43 cellular contexts compared by ENCODE assay signal in genomic region chr16:22164482-22164881, GRCh38. TPM values are rescaled to one million over a fixed set of nuclear protein-coding genes. Genes with fewer than 3 reads are reported as not detected.
"Had no signal": no experiment of that assay in that cellular context is flagged by ENCODE, and none has a peak within 500 bp of the region (broad histone marks: within the 10 kb centered on the region; RNA-seq: fewer than 3 reads in every experiment).

No MANE protein-coding gene starts in this region.

- H3K27me3 ChIP-seq: ascending aorta, body of pancreas had no signal

- H3K4me3 ChIP-seq: adrenal gland, ascending aorta, body of pancreas, breast epithelium, cardiac muscle cell had no signal

- H3K9me3 Mint-ChIP-seq: activated naive CD4-positive, alpha-beta T cell treated with anti-CD3 and anti-CD28 coated beads for 36 hours; activated naive CD4-positive, alpha-beta T cell treated with anti-CD3 and anti-CD28 coated beads, Interleukin-2, amount 50 U/mL, for 24 hours; activated naive CD8-positive, alpha-beta T cell treated with anti-CD3 and anti-CD28 coated beads for 36 hours; activated T-cell treated with anti-CD3 and anti-CD28 coated beads, Interleukin-2, amount 50 U/mL, for 24 hours; activated T-cell treated with anti-CD3 and anti-CD28 coated beads, Interleukin-2, amount 50 U/mL, for 4 hours; activated T-helper 1 cell treated with anti-CD3 and anti-CD28 coated beads, Interleukin-12 subunit alpha, Interleukin-12 subunit beta, Interleukin-2, Interleukin-4 antibody, amounts not matched to agents 30 ng/mL and 10 ng/mL and 1 ng/mL, durations not matched to agents 14 hours and 24 hours and 36 hours; activated T-helper 17 cell treated with anti-CD3 and anti-CD28 coated beads, Interleukin-2, amount 50 U/mL, for 72 hours; activated T-helper 2 cell treated with anti-CD3 and anti-CD28 coated beads, Interferon-gamma antibody, Interleukin-2, Interleukin-4, amounts not matched to agents 10 μg/mL and 5 μg/mL and 100 μg/mL, durations not matched to agents 14 hours and 24 hours and 36 hours; central memory CD8-positive, alpha-beta T cell had no signal

- ATAC-seq: activated naive CD4-positive, alpha-beta T cell treated with anti-CD3 and anti-CD28 coated beads, Interleukin-2, amount 50 U/mL, for 72 hours; activated naive CD8-positive, alpha-beta T cell treated with anti-CD3 and anti-CD28 coated beads, Interleukin-2, amount 50 U/mL, for 24 hours; activated T-cell treated with anti-CD3 and anti-CD28 coated beads, Interleukin-2, amount 50 U/mL, for 4 hours; activated T-cell treated with anti-CD3 and anti-CD28 coated beads, Interleukin-2, amount 50 U/mL, for 72 hours; activated T-helper 17 cell treated with anti-CD3 and anti-CD28 coated beads, Interleukin-2, amount 50 U/mL, for 72 hours; body of pancreas had no signal

- H3K4me1 Mint-ChIP-seq: activated naive CD8-positive, alpha-beta T cell treated with anti-CD3 and anti-CD28 coated beads, Interleukin-2, amount 10 ng/mL, durations not matched to agents 7 days and 5 days; activated T-helper 17 cell treated with anti-CD3 and anti-CD28 coated beads, Interleukin-2, amount 50 U/mL, for 72 hours; brain; central memory CD8-positive, alpha-beta T cell had no signal

- H3K4me3 Mint-ChIP-seq: activated naive CD4-positive, alpha-beta T cell treated with anti-CD3 and anti-CD28 coated beads for 36 hours; activated naive CD4-positive, alpha-beta T cell treated with anti-CD3 and anti-CD28 coated beads, Interleukin-2, amount 10 ng/mL, durations not matched to agents 7 days and 5 days; activated naive CD4-positive, alpha-beta T cell treated with anti-CD3 and anti-CD28 coated beads, Interleukin-2, amount 50 U/mL, for 24 hours; activated naive CD8-positive, alpha-beta T cell; activated naive CD8-positive, alpha-beta T cell treated with anti-CD3 and anti-CD28 coated beads for 36 hours; activated naive CD8-positive, alpha-beta T cell treated with anti-CD3 and anti-CD28 coated beads, Interleukin-2, amount 10 ng/mL, durations not matched to agents 7 days and 5 days; activated naive CD8-positive, alpha-beta T cell treated with anti-CD3 and anti-CD28 coated beads, Interleukin-2, amount 50 U/mL, for 24 hours; activated T-cell treated with anti-CD3 and anti-CD28 coated beads, Interleukin-2, amount 50 U/mL, for 24 hours; activated T-cell treated with anti-CD3 and anti-CD28 coated beads, Interleukin-2, amount 50 U/mL, for 4 hours; activated T-cell treated with anti-CD3 and anti-CD28 coated beads, Interleukin-2, amount 50 U/mL, for 72 hours; activated T-helper 1 cell treated with anti-CD3 and anti-CD28 coated beads, Interleukin-12 subunit alpha, Interleukin-12 subunit beta, Interleukin-2, Interleukin-4 antibody, amounts not matched to agents 30 ng/mL and 10 ng/mL and 1 ng/mL, durations not matched to agents 14 hours and 24 hours and 36 hours; activated T-helper 17 cell treated with anti-CD3 and anti-CD28 coated beads, Interleukin-2, amount 50 U/mL, for 72 hours; brain; central memory CD8-positive, alpha-beta T cell had no signal

- H3K4me1 ChIP-seq: adrenal gland, ascending aorta, breast epithelium had no signal

- H3K36me3 ChIP-seq: adrenal gland, ascending aorta, brain microvascular endothelial cell, breast epithelium, cardiac muscle cell had no signal

- H3K27ac ChIP-seq: adrenal gland, ascending aorta, body of pancreas, brain microvascular endothelial cell, breast epithelium, cardiac muscle cell had no signal

- H3K9me3 ChIP-seq: adrenal gland, ascending aorta, body of pancreas, breast epithelium had no signal

- DNase-seq: activated effector memory CD4-positive, alpha-beta T cell treated with anti-CD3 and anti-CD28 coated beads, Interleukin-2, amount 50 U/mL, for 16 hours; activated effector memory CD4-positive, alpha-beta T cell treated with Interleukin-2 at 50 U/mL for 16 hours; activated gamma-delta T cell; activated gamma-delta T cell treated with Interleukin-2 at 50 U/mL for 16 hours; activated naive CD4-positive, alpha-beta T cell; activated naive CD4-positive, alpha-beta T cell treated with anti-CD3 and anti-CD28 coated beads for 36 hours; activated naive CD4-positive, alpha-beta T cell treated with anti-CD3 and anti-CD28 coated beads, Interleukin-2, amount 10 ng/mL, durations not matched to agents 7 days and 5 days; activated naive CD4-positive, alpha-beta T cell treated with anti-CD3 and anti-CD28 coated beads, Interleukin-2, amount 50 U/mL, for 16 hours; activated naive CD4-positive, alpha-beta T cell treated with Interleukin-2 at 50 U/mL for 16 hours; activated naive CD8-positive, alpha-beta T cell treated with anti-CD3 and anti-CD28 coated beads for 36 hours; activated naive CD8-positive, alpha-beta T cell treated with anti-CD3 and anti-CD28 coated beads, Interleukin-2, amount 10 ng/mL, durations not matched to agents 7 days and 5 days; activated naive CD8-positive, alpha-beta T cell treated with anti-CD3 and anti-CD28 coated beads, Interleukin-2, amount 50 U/mL, for 24 hours; activated T-cell treated with anti-CD3 and anti-CD28 coated beads, Interleukin-2, amount 50 U/mL, for 24 hours; activated T-cell treated with anti-CD3 and anti-CD28 coated beads, Interleukin-2, amount 50 U/mL, for 4 hours; activated T-cell treated with anti-CD3 and anti-CD28 coated beads, Interleukin-2, amount 50 U/mL, for 48 hours; activated T-cell treated with anti-CD3 and anti-CD28 coated beads, Interleukin-2, amount 50 U/mL, for 72 hours; adrenal gland; amniotic stem cell; amygdala; anterior cingulate cortex; aorta; body of pancreas; brain microvascular endothelial cell; caudate nucleus; central memory CD4-positive, alpha-beta T cell; cerebellar nuclear complex had no signal

- FAIRE-seq: astrocyte, bronchial epithelial cell had no signal

- H3K27ac Mint-ChIP-seq: activated naive CD4-positive, alpha-beta T cell treated with anti-CD3 and anti-CD28 coated beads for 36 hours; activated naive CD4-positive, alpha-beta T cell treated with anti-CD3 and anti-CD28 coated beads, Interleukin-2, amount 10 ng/mL, durations not matched to agents 7 days and 5 days; activated naive CD4-positive, alpha-beta T cell treated with anti-CD3 and anti-CD28 coated beads, Interleukin-2, amount 50 U/mL, for 24 hours; activated naive CD4-positive, alpha-beta T cell treated with anti-CD3 and anti-CD28 coated beads, Interleukin-2, amount 50 U/mL, for 72 hours; activated naive CD8-positive, alpha-beta T cell; activated naive CD8-positive, alpha-beta T cell treated with anti-CD3 and anti-CD28 coated beads for 36 hours; activated naive CD8-positive, alpha-beta T cell treated with anti-CD3 and anti-CD28 coated beads, Interleukin-2, amount 10 ng/mL, durations not matched to agents 7 days and 5 days; activated naive CD8-positive, alpha-beta T cell treated with anti-CD3 and anti-CD28 coated beads, Interleukin-2, amount 50 U/mL, for 24 hours; activated T-cell treated with anti-CD3 and anti-CD28 coated beads, Interleukin-2, amount 50 U/mL, for 24 hours; activated T-cell treated with anti-CD3 and anti-CD28 coated beads, Interleukin-2, amount 50 U/mL, for 72 hours; activated T-helper 1 cell treated with anti-CD3 and anti-CD28 coated beads, Interleukin-12 subunit alpha, Interleukin-12 subunit beta, Interleukin-2, Interleukin-4 antibody, amounts not matched to agents 30 ng/mL and 10 ng/mL and 1 ng/mL, durations not matched to agents 14 hours and 24 hours and 36 hours; activated T-helper 17 cell treated with anti-CD3 and anti-CD28 coated beads, Interleukin-2, amount 50 U/mL, for 72 hours; activated T-helper 2 cell treated with anti-CD3 and anti-CD28 coated beads, Interferon-gamma antibody, Interleukin-2, Interleukin-4, amounts not matched to agents 10 μg/mL and 5 μg/mL and 100 μg/mL, durations not matched to agents 14 hours and 24 hours and 36 hours; brain had no signal

- H3K36me3 Mint-ChIP-seq: activated naive CD4-positive, alpha-beta T cell treated with anti-CD3 and anti-CD28 coated beads, Interleukin-2, amount 10 ng/mL, durations not matched to agents 7 days and 5 days; activated naive CD4-positive, alpha-beta T cell treated with anti-CD3 and anti-CD28 coated beads, Interleukin-2, amount 50 U/mL, for 24 hours; activated naive CD8-positive, alpha-beta T cell; activated naive CD8-positive, alpha-beta T cell treated with anti-CD3 and anti-CD28 coated beads for 36 hours; activated naive CD8-positive, alpha-beta T cell treated with anti-CD3 and anti-CD28 coated beads, Interleukin-2, amount 10 ng/mL, durations not matched to agents 7 days and 5 days; brain had no signal

RNA-seq across cellular contexts. Expression of gene SDR42E2, which starts 2.2 kb away (rescaled TPM):
- total RNA-seq: activated naive CD8-positive, alpha-beta T cell treated with anti-CD3 and anti-CD28 coated beads for 36 hours; activated T-cell treated with anti-CD3 and anti-CD28 coated beads, Interleukin-2, amount 50 U/mL, for 4 hours; activated T-helper 1 cell treated with anti-CD3 and anti-CD28 coated beads, Interleukin-12 subunit alpha, Interleukin-12 subunit beta, Interleukin-2, Interleukin-4 antibody, amounts not matched to agents 30 ng/mL and 10 ng/mL and 1 ng/mL, durations not matched to agents 14 hours and 24 hours and 36 hours; activated T-helper 17 cell treated with anti-CD3 and anti-CD28 coated beads, Interleukin-2, amount 50 U/mL, for 72 hours; adrenal gland; aorta; ascending aorta; astrocyte; bronchial epithelial cell; cardiac septum; cerebellum; chondrocyte had no signal
- polyA plus RNA-seq: adipose tissue, cardiac muscle cell had no signal
